1 cellular context compared by ENCODE assay signal in genomic region chr22:37933711-37934376, GRCh38.
A peak's percentile ranks its signal among the peaks of the same experiment; 100 is the strongest.
TF ChIP-seq lines count a peak whose summit lies in the region.

No MANE protein-coding gene starts in this region.

TF ChIP-seq in H1, 55 proteins besides CTCF, POLR2A, EP300 and RAD21 (continued from another document):
- no peak for TF ChIP-seq RFX5 (IDR thresholded peaks at IDR 0.05; ENCODE audit: borderline replicate concordance, low read depth, low read length)
- no peak for TF ChIP-seq CTBP2 (IDR thresholded peaks at IDR 0.05; ENCODE audit: borderline replicate concordance, insufficient read depth, insufficient read length, low read length)
- peak; percentile 39 for TF ChIP-seq USF2 (IDR thresholded peaks at IDR 0.05; ENCODE audit: low read length)
- no peak for TF ChIP-seq CEBPB (IDR thresholded peaks at IDR 0.05; ENCODE audit: low read depth, low read length)
- no peak for TF ChIP-seq POU5F1 (IDR thresholded peaks at IDR 0.05; ENCODE audit: low read depth, low read length)
- peak; percentile 63; the same call in 1 of the 2 replicates for TF ChIP-seq JUN (IDR thresholded peaks at IDR 0.05; ENCODE audit: low read depth, low read length)
- TF ChIP-seq KDM5A (IDR thresholded peaks at IDR 0.05; ENCODE audit: low read length), result no peak
- no peak for TF ChIP-seq E2F6 (IDR thresholded peaks at IDR 0.05)
- no peak for TF ChIP-seq KDM4A (IDR thresholded peaks at IDR 0.05; ENCODE audit: low read depth, low read length, severe bottlenecking)
- TF ChIP-seq CHD7 (IDR thresholded peaks at IDR 0.05; ENCODE audit: insufficient replicate concordance, low read length), result no peak
- peak; percentile 40; the same call in 1 of the 2 replicates for TF ChIP-seq ATF3 (IDR thresholded peaks at IDR 0.05; ENCODE audit: insufficient read depth, low read depth, low read length)
- TF ChIP-seq CREB1 (IDR thresholded peaks at IDR 0.05), result peak; percentile 57
- no peak for TF ChIP-seq SP2 (IDR thresholded peaks at IDR 0.05; ENCODE audit: low read length)
- TF ChIP-seq GTF2F1 (IDR thresholded peaks at IDR 0.05; ENCODE audit: borderline replicate concordance, low read depth, low read length), result no peak
- no peak; the same call in 1 of the 2 replicates for TF ChIP-seq SP4 (IDR thresholded peaks at IDR 0.05; ENCODE audit: low read length)
- TF ChIP-seq GABPA (IDR thresholded peaks at IDR 0.05; ENCODE audit: borderline replicate concordance, insufficient read depth, low read length), result peak; percentile 57; the same call in 1 of the 2 replicates
- no peak for TF ChIP-seq EZH2 (IDR thresholded peaks at IDR 0.05; ENCODE audit: low read depth, low read length, severe bottlenecking)
- no peak for TF ChIP-seq CHD2 (IDR thresholded peaks at IDR 0.05; ENCODE audit: low read length)
- TF ChIP-seq SRF (IDR thresholded peaks at IDR 0.05; ENCODE audit: low read depth, low read length), result no peak
- no peak for TF ChIP-seq ATF2 (IDR thresholded peaks at IDR 0.05; ENCODE audit: low read length)
- no peak for TF ChIP-seq TAF7 (optimal IDR thresholded peaks at IDR 0.05; ENCODE audit: borderline replicate concordance, low read depth, low read length)
- no peak for TF ChIP-seq TCF12 (IDR thresholded peaks at IDR 0.05; ENCODE audit: low read depth, low read length)
- no peak for TF ChIP-seq HDAC6 (IDR thresholded peaks at IDR 0.05; ENCODE audit: low read depth, low read length)
- 0 out of 4 replicates have a peak, but pooled peaks of 1 of the 2 experiments have one; percentile 66 for TF ChIP-seq SIN3A (conservative IDR thresholded peaks at IDR 0.05 in 1 of 2, IDR thresholded peaks at IDR 0.05 in 1 of 2; ENCODE audit: low read depth in 1 of 2, low read length in 2 of 2)
- no peak for TF ChIP-seq EGR1 (IDR thresholded peaks at IDR 0.05; ENCODE audit: borderline replicate concordance, low read depth, low read length)
- TF ChIP-seq YY1 (IDR thresholded peaks at IDR 0.05; ENCODE audit: low read depth, low read length), result peak; percentile 62; the same call in 1 of the 2 replicates
- peak; percentile 86 for TF ChIP-seq SP1 (IDR thresholded peaks at IDR 0.05; ENCODE audit: low read depth, low read length)
- TF ChIP-seq KDM1A (IDR thresholded peaks at IDR 0.05; ENCODE audit: borderline replicate concordance, low read length), result 0 out of 2 replicates have a peak, but pooled peaks have one; percentile 16
- TF ChIP-seq TEAD4 (IDR thresholded peaks at IDR 0.05; ENCODE audit: low read depth, low read length), result no peak
- TF ChIP-seq BRCA1 (IDR thresholded peaks at IDR 0.05; ENCODE audit: low read depth, low read length), result no peak
- no peak for TF ChIP-seq ASH2L (IDR thresholded peaks at IDR 0.05; ENCODE audit: low read length)
- no peak for TF ChIP-seq HDAC2 (IDR thresholded peaks at IDR 0.05; ENCODE audit: borderline replicate concordance in 1 of 2, low read depth in 2 of 2, low read length in 2 of 2)
- no peak for TF ChIP-seq MAFK (IDR thresholded peaks at IDR 0.05; ENCODE audit: low read depth, low read length)
- TF ChIP-seq CHD1 (IDR thresholded peaks at IDR 0.05; ENCODE audit: low read depth, low read length), result no peak
- TF ChIP-seq CBX8 (IDR thresholded peaks at IDR 0.05; ENCODE audit: borderline replicate concordance, low read depth, low read length), result no peak
- no peak for TF ChIP-seq POLR2AphosphoS5 (IDR thresholded peaks at IDR 0.05; ENCODE audit: low read depth, low read length)
- TF ChIP-seq TAF1 (IDR thresholded peaks at IDR 0.05; ENCODE audit: low read depth, low read length), result no peak
- TF ChIP-seq JUND (IDR thresholded peaks at IDR 0.05; ENCODE audit: low read length), result peak; percentile 95
- TF ChIP-seq BACH1 (IDR thresholded peaks at IDR 0.05; ENCODE audit: low read length), result no peak
- TF ChIP-seq PHF8 (conservative IDR thresholded peaks at IDR 0.05; ENCODE audit: low read depth, low read length), result no peak
- TF ChIP-seq SIRT6 (IDR thresholded peaks at IDR 0.05; ENCODE audit: low read length), result no peak
- no peak for TF ChIP-seq NANOG (IDR thresholded peaks at IDR 0.05; ENCODE audit: insufficient read depth, low read depth, low read length, poor library complexity, severe bottlenecking)
- TF ChIP-seq SAP30 (IDR thresholded peaks at IDR 0.05; ENCODE audit: insufficient read depth, insufficient replicate concordance, low read length), result no peak
- no peak for TF ChIP-seq SUZ12 (IDR thresholded peaks at IDR 0.05; ENCODE audit: low read length)
- no peak for TF ChIP-seq NRF1 (IDR thresholded peaks at IDR 0.05; ENCODE audit: low read depth, low read length)
- no peak for TF ChIP-seq BCL11A (IDR thresholded peaks at IDR 0.05; ENCODE audit: low read depth in 2 of 2, low read length in 2 of 2)
- TF ChIP-seq RXRA (IDR thresholded peaks at IDR 0.05; ENCODE audit: insufficient read depth, low read depth, low read length), result no peak
- TF ChIP-seq CBX5 (IDR thresholded peaks at IDR 0.05; ENCODE audit: low read depth, low read length), result no peak
TF ChIP-seq in H1: peak in this region for 12.
